38 cellular contexts compared by ENCODE assay signal in genomic region chr9:27496134-27496504, GRCh38. TPM values are rescaled to one million over a fixed set of nuclear protein-coding genes. Genes with fewer than 3 reads are reported as not detected.
DNase-seq lines count a peak whose midpoint lies in the region; ATAC-seq and TF ChIP-seq lines count a peak whose summit lies in the region.
"Had no signal": no experiment of that assay in that cellular context is flagged by ENCODE, and none has a peak within 500 bp of the region (broad histone marks: within the 10 kb centered on the region; RNA-seq: fewer than 3 reads in every experiment).

No MANE protein-coding gene starts in this region.

- peaks cover 36% of the 10 kb centered on the region for H3K4me1 Mint-ChIP-seq in mesothelial cell of epicardium
- H3K4me1 Mint-ChIP-seq: CD4-positive, alpha-beta memory T cell had no signal

- H3K4me3 Mint-ChIP-seq in mesothelial cell of epicardium: no peak overlapping the region
- H3K4me3 Mint-ChIP-seq: B cell; CD4-positive, alpha-beta memory T cell; naive B cell had no signal

- peak overlapping the region; percentile 62 for H3K27ac Mint-ChIP-seq in mesothelial cell of epicardium
- H3K27ac Mint-ChIP-seq: activated naive CD4-positive, alpha-beta T cell treated with anti-CD3 and anti-CD28 coated beads, Interleukin-2, amount 50 U/mL, for 72 hours; B cell; CD4-positive, alpha-beta memory T cell had no signal

- peaks cover 8% of the 10 kb centered on the region for H3K36me3 Mint-ChIP-seq in mesothelial cell of epicardium
- H3K36me3 Mint-ChIP-seq: naive B cell had no signal

- TF ChIP-seq CTCF in choroid plexus epithelial cell (conservative IDR thresholded peaks at IDR 0.05; ENCODE audit: low read depth, low read length): no peak
- no peak for TF ChIP-seq CTCF in mesothelial cell of epicardium (IDR thresholded peaks at IDR 0.05; ENCODE audit: unreplicated experiment)

- H3K9me3 Mint-ChIP-seq in mesothelial cell of epicardium: peaks cover 6% of the 10 kb centered on the region

- ATAC-seq in HG03135 (IDR thresholded peaks at IDR 0.05; ENCODE audit: unreplicated experiment) (no peak), GM18873 (IDR thresholded peaks at IDR 0.05; ENCODE audit: low FRiP score, unreplicated experiment) (no peak), HG02642 (IDR thresholded peaks at IDR 0.05; ENCODE audit: poor library complexity, unreplicated experiment) (no peak)
- ATAC-seq: activated naive CD4-positive, alpha-beta T cell treated with anti-CD3 and anti-CD28 coated beads, Interleukin-2, amount 50 U/mL, for 72 hours; HCT116 had no signal

- H3K27me3 Mint-ChIP-seq in mesothelial cell of epicardium (ENCODE audit: low read depth): no peaks in the 10 kb centered on the region
- H3K27me3 Mint-ChIP-seq: B cell, naive B cell had no signal

- H3K4me3 ChIP-seq in choroid plexus epithelial cell (ENCODE audit: low read depth, low read length): no peak overlapping the region
- H3K4me3 ChIP-seq: colonic mucosa, Peyer's patch, sigmoid colon, SJSA1, stomach, thyroid gland, vagina had no signal

- DNase-seq in ELF-1 (ENCODE audit: low read depth, low spot score) (peak; percentile 14), HPDE6-E6E7 (ENCODE audit: extremely low spot score) (peak; percentile 13), choroid plexus epithelial cell (ENCODE audit: low read depth) (peak; percentile 11), mesothelial cell of epicardium (ENCODE audit: low spot score in 2 of 2, unreplicated experiment in 2 of 2) (no peak), T1000 (lab: John Stamatoyannopoulos, UW) (no peak)
- DNase-seq: ACHN; activated CD4-positive, alpha-beta T cell treated with anti-CD3 and anti-CD28 coated beads, Interleukin-2, amount 50 U/mL, for 1 hour; activated CD4-positive, CD25-positive, alpha-beta regulatory T cell; activated effector memory CD4-positive, alpha-beta T cell treated with Interleukin-2 at 50 U/mL for 16 hours; activated T-cell treated with anti-CD3 and anti-CD28 coated beads, Interleukin-2, amount 50 U/mL, for 1 hour; amygdala; CD4-positive, alpha-beta memory T cell; colonic mucosa; effector CD4-positive, alpha-beta T cell; left ventricle myocardium superior; midbrain; MM.1S; naive B cell; NCI-H2029 treated with DMSO at 0.1 percent for 48 hours; NCI-H226; NCI-H69; Peyer's patch; sigmoid colon; stimulated activated CD4-positive, alpha-beta T cell treated with anti-CD3 and anti-CD28 coated beads, Interleukin-4, amount 100 ng/mL, for 1 hour; stomach; thyroid gland had no signal

RNA-seq across cellular contexts. Expression of gene IFNK, which starts 28.0 kb away (rescaled TPM):
- total RNA-seq in mesothelial cell of epicardium: not detected in 3 replicates
- total RNA-seq: activated naive CD4-positive, alpha-beta T cell treated with anti-CD3 and anti-CD28 coated beads, Interleukin-2, amount 50 U/mL, for 72 hours; B cell; CD4-positive, alpha-beta memory T cell; colonic mucosa; epithelial cell of proximal tubule; glomerular endothelial cell; left ventricle myocardium superior; osteoblast; Peyer's patch; pulmonary artery endothelial cell; sigmoid colon; SJSA1; stomach; thyroid gland; vagina had no signal

RNA-seq across cellular contexts. Expression of gene MOB3B, which starts 33.5 kb away (rescaled TPM):
- total RNA-seq in mesothelial cell of epicardium: 13.6 to 14.8 TPM (median 14.6 TPM) in 3 replicates
- total RNA-seq: SJSA1 had no signal

Comparison
In these comparisons a context has a peak if more than half of its experiments do, and no peak if none do; other contexts are left out.
1. DNase-seq: peak in ELF-1 (single experiment), HPDE6-E6E7 (single experiment) and choroid plexus epithelial cell (single experiment); none in mesothelial cell of epicardium (0 of 2) and T1000 (single experiment).